Comparison of ENCODE assay signal across 1 cellular context in the genomic region with DNA sequence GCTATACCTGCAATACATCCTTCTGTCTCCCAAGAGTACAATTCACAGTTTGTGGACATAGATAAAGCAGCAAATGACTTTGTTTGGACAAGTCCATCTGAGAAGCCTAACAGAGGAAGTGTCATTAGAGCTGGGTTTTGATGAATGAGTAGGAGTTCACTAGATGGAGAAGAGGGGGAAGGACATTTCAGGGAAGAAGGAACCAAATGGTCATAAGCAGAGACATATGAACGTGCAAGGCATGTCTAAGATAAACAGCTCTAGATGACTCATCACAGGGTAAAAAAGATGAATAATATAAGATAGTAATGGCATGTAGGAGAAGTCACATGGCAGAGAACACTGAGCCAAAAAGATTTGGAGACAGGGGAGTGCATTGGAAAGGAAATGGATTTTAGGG.
TF ChIP-seq lines count a peak whose summit lies in the region.

No MANE protein-coding gene starts in this region.

TF ChIP-seq in SK-N-SH, 30 proteins besides CTCF, POLR2A, EP300 and RAD21 (continued from another document):
- TF ChIP-seq, protein P1, sequence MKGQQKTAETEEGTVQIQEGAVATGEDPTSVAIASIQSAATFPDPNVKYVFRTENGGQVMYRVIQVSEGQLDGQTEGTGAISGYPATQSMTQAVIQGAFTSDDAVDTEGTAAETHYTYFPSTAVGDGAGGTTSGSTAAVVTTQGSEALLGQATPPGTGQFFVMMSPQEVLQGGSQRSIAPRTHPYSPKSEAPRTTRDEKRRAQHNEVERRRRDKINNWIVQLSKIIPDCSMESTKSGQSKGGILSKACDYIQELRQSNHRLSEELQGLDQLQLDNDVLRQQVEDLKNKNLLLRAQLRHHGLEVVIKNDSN (IDR thresholded peaks at IDR 0.05; ENCODE audit: borderline replicate concordance, low read depth) = no peak
- no peak for TF ChIP-seq RFX5 (IDR thresholded peaks at IDR 0.05; ENCODE audit: low read length)
- no peak for TF ChIP-seq GATA2 (CRISPR knock-in tag; IDR thresholded peaks at IDR 0.05)
- no peak for TF ChIP-seq NFIC (IDR thresholded peaks at IDR 0.05; ENCODE audit: borderline replicate concordance)
- TF ChIP-seq YY1 (IDR thresholded peaks at IDR 0.05; ENCODE audit: low read depth) = no peak
TF ChIP-seq in SK-N-SH: peak in this region for 0.
